In genomic region chrX:20317873-20318272, GRCh38 we compare ENCODE assay signal across 18 cellular contexts.
"Had no signal": no experiment of that assay in that cellular context is flagged by ENCODE, and none has a peak within 500 bp of the region (broad histone marks: within the 10 kb centered on the region; RNA-seq: fewer than 3 reads in every experiment).

No MANE protein-coding gene starts in this region.

- H3K4me3 ChIP-seq: mucosa of descending colon, right lobe of liver, spleen had no signal

- H3K36me3 Mint-ChIP-seq: natural killer cell; stimulated activated memory B cell treated with anti-CD40 and anti-IgM and Interleukin-4, amounts not matched to agents 10 μg/mL and 1 μg/mL and 100 μg/mL, for 72 hours; type B pancreatic cell had no signal

- H3K9me3 Mint-ChIP-seq: activated CD4-positive, alpha-beta memory T cell treated with anti-CD3 and anti-CD28 coated beads, Interleukin-2, amount 10 ng/mL, durations not matched to agents 7 days and 5 days; effector memory CD8-positive, alpha-beta T cell; natural killer cell; stimulated activated memory B cell treated with anti-CD40 and anti-IgM and Interleukin-4, amounts not matched to agents 10 μg/mL and 1 μg/mL and 100 μg/mL, for 72 hours; type B pancreatic cell had no signal

- DNase-seq: activated CD4-positive, alpha-beta memory T cell treated with anti-CD3 and anti-CD28 coated beads, Interleukin-2, amount 10 ng/mL, durations not matched to agents 7 days and 5 days; activated CD4-positive, alpha-beta T cell treated with anti-CD3 and anti-CD28 coated beads for 1 hour; activated CD8-positive, alpha-beta memory T cell treated with anti-CD3 and anti-CD28 coated beads, Interleukin-2, amount 50 U/mL, for 4 hours; activated naive CD4-positive, alpha-beta T cell; central memory CD4-positive, alpha-beta T cell; cortex of kidney; effector memory CD8-positive, alpha-beta T cell; head of caudate nucleus; left colon; mucosa of descending colon; natural killer cell; right lobe of liver; spleen; stimulated activated CD4-positive, alpha-beta T cell treated with anti-CD3 and anti-CD28 coated beads, Interleukin-1b, Interleukin-23, amount 100 ng/mL, for 48 hours; T-helper 9 cell had no signal

- H3K27me3 ChIP-seq: right lobe of liver, spleen had no signal

- H3K4me3 Mint-ChIP-seq: activated CD4-positive, alpha-beta memory T cell treated with anti-CD3 and anti-CD28 coated beads, Interleukin-2, amount 10 ng/mL, durations not matched to agents 7 days and 5 days; effector memory CD8-positive, alpha-beta T cell; natural killer cell; stimulated activated memory B cell treated with anti-CD40 and anti-IgM and Interleukin-4, amounts not matched to agents 10 μg/mL and 1 μg/mL and 100 μg/mL, for 72 hours; type B pancreatic cell had no signal

- H3K27ac ChIP-seq: epithelial cell of prostate, right lobe of liver, spleen had no signal

- ATAC-seq: effector memory CD8-positive, alpha-beta T cell; left colon; mucosa of descending colon; natural killer cell; stimulated activated memory B cell treated with anti-CD40 and anti-IgM and Interleukin-4, amounts not matched to agents 10 μg/mL and 1 μg/mL and 100 μg/mL, for 72 hours had no signal

- H3K27ac Mint-ChIP-seq: activated CD4-positive, alpha-beta memory T cell treated with anti-CD3 and anti-CD28 coated beads, Interleukin-2, amount 10 ng/mL, durations not matched to agents 7 days and 5 days; effector memory CD8-positive, alpha-beta T cell; natural killer cell; stimulated activated memory B cell treated with anti-CD40 and anti-IgM and Interleukin-4, amounts not matched to agents 10 μg/mL and 1 μg/mL and 100 μg/mL, for 72 hours; type B pancreatic cell had no signal

- H3K9me3 ChIP-seq: mucosa of descending colon, right lobe of liver, spleen had no signal

- H3K27me3 Mint-ChIP-seq: activated CD4-positive, alpha-beta memory T cell treated with anti-CD3 and anti-CD28 coated beads, Interleukin-2, amount 10 ng/mL, durations not matched to agents 7 days and 5 days; effector memory CD8-positive, alpha-beta T cell; stimulated activated memory B cell treated with anti-CD40 and anti-IgM and Interleukin-4, amounts not matched to agents 10 μg/mL and 1 μg/mL and 100 μg/mL, for 72 hours; type B pancreatic cell had no signal

- H3K36me3 ChIP-seq: right lobe of liver, spleen had no signal

- H3K4me1 ChIP-seq: right lobe of liver had no signal
